ENCODE assay signal across 19 cellular contexts in genomic region chrX:107726809-107727534, GRCh38. TPM values are rescaled to one million over a fixed set of nuclear protein-coding genes. Genes with fewer than 3 reads are reported as not detected.
DNase-seq lines count a peak whose midpoint lies in the region; ATAC-seq, FAIRE-seq and TF ChIP-seq lines count a peak whose summit lies in the region.
"Had no signal": no experiment of that assay in that cellular context is flagged by ENCODE, and none has a peak within 500 bp of the region (broad histone marks: within the 10 kb centered on the region; RNA-seq: fewer than 3 reads in every experiment).

No MANE protein-coding gene starts in this region.

- H3K4me3 Mint-ChIP-seq in nephron = no peak overlapping the region
- no peak overlapping the region for H3K4me3 Mint-ChIP-seq in activated T-helper 2 cell treated with anti-CD3 and anti-CD28 coated beads, Interferon-gamma antibody, Interleukin-2, Interleukin-4, amounts not matched to agents 10 μg/mL and 5 μg/mL and 100 μg/mL, durations not matched to agents 14 hours and 24 hours and 36 hours (ENCODE audit: low read depth)
- H3K4me3 Mint-ChIP-seq: stimulated activated effector memory CD8-positive, alpha-beta T cell treated with anti-CD3 and anti-CD28 coated beads, Interleukin-12 subunit alpha, Interleukin-12 subunit beta, amount 100 ng/mL, for 72 hours; T-cell had no signal

- no peaks in the 10 kb centered on the region for H3K9me3 ChIP-seq in right cardiac atrium (ENCODE audit: control insufficient read depth, low read length)
- H3K9me3 ChIP-seq: upper lobe of right lung had no signal

- DNase-seq in right cardiac atrium (peak in 1 of 3 donors; percentile 37), Right ventricle myocardium inferior (ENCODE audit: missing footprints) (no peak), dermis blood vessel endothelial cell (peak; percentile 43), cerebellar cortex (ENCODE audit: low spot score) (no peak), H54 (ENCODE audit: insufficient read length, low spot score) (no peak), COLO829 (ENCODE audit: low spot score) (no peak)
- DNase-seq in activated T-helper 2 cell treated with anti-CD3 and anti-CD28 coated beads, Interferon-gamma antibody, Interleukin-2, Interleukin-4, amounts not matched to agents 10 μg/mL and 5 μg/mL and 100 μg/mL, durations not matched to agents 14 hours and 24 hours and 36 hours (ENCODE audit: low spot score) = no peak
- DNase-seq: glutamatergic neuron, Kasumi-1, NCI-H524 treated with DMSO at 0.1 percent for 48 hours, nucleus accumbens, T-cell, upper lobe of right lung had no signal

- no peak for TF ChIP-seq CTCF in nephron (IDR thresholded peaks at IDR 0.05; ENCODE audit: unreplicated experiment in 3 of 3)

- peaks cover 94% of the 10 kb centered on the region for H3K4me1 Mint-ChIP-seq in nephron
- no peaks in the 10 kb centered on the region for H3K4me1 Mint-ChIP-seq in activated T-helper 2 cell treated with anti-CD3 and anti-CD28 coated beads, Interferon-gamma antibody, Interleukin-2, Interleukin-4, amounts not matched to agents 10 μg/mL and 5 μg/mL and 100 μg/mL, durations not matched to agents 14 hours and 24 hours and 36 hours (ENCODE audit: low read depth)
- H3K4me1 Mint-ChIP-seq: stimulated activated effector memory CD8-positive, alpha-beta T cell treated with anti-CD3 and anti-CD28 coated beads, Interleukin-12 subunit alpha, Interleukin-12 subunit beta, amount 100 ng/mL, for 72 hours had no signal

- peak overlapping the region; percentile 26 for H3K27ac ChIP-seq in right cardiac atrium (ENCODE audit: low read length)
- H3K27ac ChIP-seq: upper lobe of right lung had no signal

- no peak for TF ChIP-seq POLR2A in H54 (IDR thresholded peaks at IDR 0.05; ENCODE audit: low read depth, low read length)

- peaks cover 25% of the 10 kb centered on the region for H3K4me1 ChIP-seq in right cardiac atrium (ENCODE audit: control insufficient read depth, insufficient read depth, low read length)

- H3K9me3 Mint-ChIP-seq in nephron = peaks cover 3% of the 10 kb centered on the region
- H3K9me3 Mint-ChIP-seq in activated T-helper 2 cell treated with anti-CD3 and anti-CD28 coated beads, Interferon-gamma antibody, Interleukin-2, Interleukin-4, amounts not matched to agents 10 μg/mL and 5 μg/mL and 100 μg/mL, durations not matched to agents 14 hours and 24 hours and 36 hours = no peaks in the 10 kb centered on the region
- H3K9me3 Mint-ChIP-seq: stimulated activated effector memory CD8-positive, alpha-beta T cell treated with anti-CD3 and anti-CD28 coated beads, Interleukin-12 subunit alpha, Interleukin-12 subunit beta, amount 100 ng/mL, for 72 hours; T-cell had no signal

- intact Hi-C loops in right cardiac atrium (cut with DNase I) = no loop called here
- intact Hi-C loops in Right ventricle myocardium inferior (cut with DNase I) = no loop called here
- intact Hi-C loops in activated T-helper 2 cell treated with anti-CD3 and anti-CD28 coated beads, Interferon-gamma antibody, Interleukin-2, Interleukin-4, amounts not matched to agents 10 μg/mL and 5 μg/mL and 100 μg/mL, durations not matched to agents 14 hours and 24 hours and 36 hours (cut with micrococcal nuclease) = no loop called here

- no peaks in the 10 kb centered on the region for H3K36me3 Mint-ChIP-seq in nephron (ENCODE audit: low read depth)
- H3K36me3 Mint-ChIP-seq in activated T-helper 2 cell treated with anti-CD3 and anti-CD28 coated beads, Interferon-gamma antibody, Interleukin-2, Interleukin-4, amounts not matched to agents 10 μg/mL and 5 μg/mL and 100 μg/mL, durations not matched to agents 14 hours and 24 hours and 36 hours (ENCODE audit: low read depth) = no peaks in the 10 kb centered on the region
- H3K36me3 Mint-ChIP-seq: stimulated activated effector memory CD8-positive, alpha-beta T cell treated with anti-CD3 and anti-CD28 coated beads, Interleukin-12 subunit alpha, Interleukin-12 subunit beta, amount 100 ng/mL, for 72 hours; T-cell had no signal

- ATAC-seq in right cardiac atrium (no peak), Right ventricle myocardium inferior (no peak)
- ATAC-seq: stimulated activated effector memory CD8-positive, alpha-beta T cell treated with anti-CD3 and anti-CD28 coated beads, Interleukin-12 subunit alpha, Interleukin-12 subunit beta, amount 100 ng/mL, for 72 hours; T-cell; upper lobe of right lung had no signal

- no peaks in the 10 kb centered on the region for H3K27me3 Mint-ChIP-seq in nephron (ENCODE audit: low read depth)
- H3K27me3 Mint-ChIP-seq in activated T-helper 2 cell treated with anti-CD3 and anti-CD28 coated beads, Interferon-gamma antibody, Interleukin-2, Interleukin-4, amounts not matched to agents 10 μg/mL and 5 μg/mL and 100 μg/mL, durations not matched to agents 14 hours and 24 hours and 36 hours (ENCODE audit: low read depth) = no peaks in the 10 kb centered on the region

- no peak for FAIRE-seq in H54 (lab: Jason Lieb, UNC)
- FAIRE-seq: GM18507 had no signal

- no peak overlapping the region for H3K4me3 ChIP-seq in right cardiac atrium (ENCODE audit: low read length)
- H3K4me3 ChIP-seq: smooth muscle cell, upper lobe of right lung had no signal

- WGBS in right cardiac atrium = 31% methylated on average over 9 of the region's 9 CpGs

- H3K27me3 ChIP-seq in right cardiac atrium (ENCODE audit: control insufficient read depth, insufficient read depth) = no peaks in the 10 kb centered on the region
- H3K27me3 ChIP-seq: upper lobe of right lung had no signal

- peak overlapping the region; percentile 47 to 77 (median 76) for H3K27ac Mint-ChIP-seq in nephron
- no peak overlapping the region for H3K27ac Mint-ChIP-seq in activated T-helper 2 cell treated with anti-CD3 and anti-CD28 coated beads, Interferon-gamma antibody, Interleukin-2, Interleukin-4, amounts not matched to agents 10 μg/mL and 5 μg/mL and 100 μg/mL, durations not matched to agents 14 hours and 24 hours and 36 hours
- H3K27ac Mint-ChIP-seq: stimulated activated effector memory CD8-positive, alpha-beta T cell treated with anti-CD3 and anti-CD28 coated beads, Interleukin-12 subunit alpha, Interleukin-12 subunit beta, amount 100 ng/mL, for 72 hours; T-cell had no signal

RNA-seq across cellular contexts. Expression of gene TSC22D3, which starts 48.6 kb away (rescaled TPM):
- total RNA-seq in right cardiac atrium = 100 to 1,000 TPM in 1 of 4 donors, 10 to 100 TPM in 3; 52.6 to 129 (median 71.0) TPM
- polyA plus RNA-seq in right cardiac atrium = 104 TPM
- 72.0 TPM for total RNA-seq in Right ventricle myocardium inferior
- total RNA-seq in dermis blood vessel endothelial cell = 51.6 and 56.3 TPM in 2 replicates
- total RNA-seq in activated T-helper 2 cell treated with anti-CD3 and anti-CD28 coated beads, Interferon-gamma antibody, Interleukin-2, Interleukin-4, amounts not matched to agents 10 μg/mL and 5 μg/mL and 100 μg/mL, durations not matched to agents 14 hours and 24 hours and 36 hours = 19.1 and 23.1 TPM in 2 replicates

RNA-seq across cellular contexts. Expression of gene NCBP2L, which starts 50.6 kb away (rescaled TPM):
- not detected for total RNA-seq in right cardiac atrium
- polyA plus RNA-seq in right cardiac atrium = not detected
- not detected for total RNA-seq in Right ventricle myocardium inferior
- not detected in 2 replicates for total RNA-seq in dermis blood vessel endothelial cell
- not detected in 2 replicates for total RNA-seq in activated T-helper 2 cell treated with anti-CD3 and anti-CD28 coated beads, Interferon-gamma antibody, Interleukin-2, Interleukin-4, amounts not matched to agents 10 μg/mL and 5 μg/mL and 100 μg/mL, durations not matched to agents 14 hours and 24 hours and 36 hours
- total RNA-seq: activated CD8-positive, alpha-beta memory T cell treated with anti-CD3 and anti-CD28 coated beads for 36 hours; cerebellum; smooth muscle cell; T-cell; upper lobe of right lung had no signal
- polyA plus RNA-seq: smooth muscle cell had no signal
